Comparison of ENCODE assay signal across 3 cellular contexts in genomic region chr17:31859487-31860008, GRCh38.
A peak's percentile ranks its signal among the peaks of the same experiment; 100 is the strongest.
TF ChIP-seq lines count a peak whose summit lies in the region.

No MANE protein-coding gene starts in this region.

TF ChIP-seq in A549, 52 proteins besides CTCF, POLR2A, EP300 and RAD21:
- TF ChIP-seq CHD4 (IDR thresholded peaks at IDR 0.05; ENCODE audit: borderline replicate concordance) (no peak), KDM5A (IDR thresholded peaks at IDR 0.05) (peak; percentile 81)
TF ChIP-seq in A549: peak in this region for 1.

TF ChIP-seq in HCT116, 20 proteins besides CTCF, POLR2A, EP300 and RAD21:
- TF ChIP-seq SIN3A (IDR thresholded peaks at IDR 0.05; ENCODE audit: low read depth) (no peak; the same call in none of the 2 replicates), ATF3 (IDR thresholded peaks at IDR 0.05) (no peak), CEBPB (IDR thresholded peaks at IDR 0.05; ENCODE audit: low read depth) (no peak), ELF1 (IDR thresholded peaks at IDR 0.05; ENCODE audit: borderline replicate concordance, low read depth) (no peak), EZH2 (IDR thresholded peaks at IDR 0.05) (no peak), TCF7L2 (IDR thresholded peaks at IDR 0.05; ENCODE audit: borderline replicate concordance, extremely low read depth, insufficient read depth, insufficient read length) (no peak), EZH2phosphoT487 (IDR thresholded peaks at IDR 0.05; ENCODE audit: borderline replicate concordance) (no peak), MAX (IDR thresholded peaks at IDR 0.05) (no peak), SP1 (IDR thresholded peaks at IDR 0.05; ENCODE audit: low read depth) (no peak), EGR1 (IDR thresholded peaks at IDR 0.05; ENCODE audit: low read depth) (no peak), ZBTB33 (IDR thresholded peaks at IDR 0.05; ENCODE audit: extremely low read depth, insufficient replicate concordance, low read length) (no peak), YY1 (IDR thresholded peaks at IDR 0.05; ENCODE audit: extremely low read depth, insufficient replicate concordance, low read depth, low read length) (no peak), CBX3 (IDR thresholded peaks at IDR 0.05; ENCODE audit: low read depth) (no peak), ZNF274 (IDR thresholded peaks at IDR 0.05; ENCODE audit: low read depth, low read length) (no peak), FOSL1 (IDR thresholded peaks at IDR 0.05; ENCODE audit: low read depth) (no peak), POLR2AphosphoS5 (IDR thresholded peaks at IDR 0.05; ENCODE audit: low read depth, low read length) (no peak), ZFX (IDR thresholded peaks at IDR 0.05) (no peak)

TF ChIP-seq in GM12878, 131 proteins besides CTCF, POLR2A, EP300 and RAD21:
- TF ChIP-seq SIN3A (IDR thresholded peaks at IDR 0.05; ENCODE audit: low read depth, low read length) = peak; percentile 85; the same call in 1 of the 2 replicates
- TF ChIP-seq ZNF592 (IDR thresholded peaks at IDR 0.05) = no peak
TF ChIP-seq in GM12878: peak in this region for 1.
